19 cellular contexts compared by ENCODE assay signal in the genomic region with DNA sequence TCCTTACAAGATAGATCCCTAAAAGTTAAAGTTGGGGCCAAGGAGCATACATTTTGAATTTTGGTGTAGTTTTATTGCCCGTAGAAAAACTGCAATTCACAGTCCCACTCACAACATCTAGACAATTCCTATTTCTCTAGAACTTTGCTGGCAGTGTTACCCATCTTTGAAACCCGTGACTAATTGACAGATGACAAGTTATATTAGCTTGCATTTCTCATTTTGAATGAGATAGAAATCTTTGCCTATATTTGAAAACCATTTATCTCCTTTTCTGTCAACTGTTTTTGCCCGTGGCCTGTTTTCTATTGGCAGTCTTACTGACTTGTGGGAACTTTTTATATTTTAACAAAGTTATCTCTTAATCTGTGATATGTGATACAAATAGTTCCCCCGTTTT. TPM values are rescaled to one million over a fixed set of nuclear protein-coding genes. Genes with fewer than 3 reads are reported as not detected.
DNase-seq lines count a peak whose midpoint lies in the region; ATAC-seq and TF ChIP-seq lines count a peak whose summit lies in the region.
"Had no signal": no experiment of that assay in that cellular context is flagged by ENCODE, and none has a peak within 500 bp of the region (broad histone marks: within the 10 kb centered on the region; RNA-seq: fewer than 3 reads in every experiment).

No MANE protein-coding gene starts in this region.

- no peak overlapping the region for H3K4me3 ChIP-seq in SK-N-SH (ENCODE audit: low read depth in 2 of 2, low read length in 1 of 2)
- H3K4me3 ChIP-seq: BLaER1, GM12878, GM23248 had no signal

- H3K27me3 Mint-ChIP-seq in activated CD4-positive, alpha-beta T cell treated with anti-CD3 and anti-CD28 coated beads for 36 hours: no peaks in the 10 kb centered on the region
- H3K27me3 Mint-ChIP-seq: B cell; CD4-positive, CD25-positive, alpha-beta regulatory T cell had no signal

- H3K4me1 ChIP-seq in SK-N-SH (ENCODE audit: control insufficient read depth in 1 of 2, insufficient read depth in 2 of 2, low read depth in 1 of 2, low read length in 1 of 2): no peaks in the 10 kb centered on the region; a peak in 1 of 4 replicates
- H3K4me1 ChIP-seq: BLaER1, Caco-2 had no signal

- no peak overlapping the region for H3K27ac Mint-ChIP-seq in activated CD4-positive, alpha-beta T cell treated with anti-CD3 and anti-CD28 coated beads for 36 hours
- H3K27ac Mint-ChIP-seq in stimulated activated effector memory CD8-positive, alpha-beta T cell treated with anti-CD3 and anti-CD28 coated beads, Interleukin-12 subunit alpha, Interleukin-12 subunit beta, amount 100 ng/mL, for 72 hours: no peak overlapping the region
- H3K27ac Mint-ChIP-seq: B cell; CD4-positive, CD25-positive, alpha-beta regulatory T cell; CD8-positive, alpha-beta T cell had no signal

- H3F3A ChIP-seq in SK-N-SH (replicated peaks; ENCODE audit: insufficient read depth): no peaks in the 10 kb centered on the region

- WGBS in SK-N-SH (ENCODE audit: low lambda C conversion rate): 35% methylated on average over 4 of the region's 4 CpGs

- H2AFZ ChIP-seq in SK-N-SH (ENCODE audit: low read depth): no peak overlapping the region
- H2AFZ ChIP-seq: GM23248 had no signal

- intact Hi-C loops in activated CD4-positive, alpha-beta T cell treated with anti-CD3 and anti-CD28 coated beads for 36 hours (cut with DNase I, micrococcal nuclease): no loop called here

- H4K20me1 ChIP-seq in SK-N-SH (ENCODE audit: insufficient read depth): no peaks in the 10 kb centered on the region
- H4K20me1 ChIP-seq: BLaER1 had no signal

- H3K9me3 ChIP-seq in SK-N-SH: no peaks in the 10 kb centered on the region
- H3K9me3 ChIP-seq: BLaER1, Caco-2 had no signal

- ATAC-seq in activated CD4-positive, alpha-beta T cell treated with anti-CD3 and anti-CD28 coated beads for 36 hours: peak; percentile 42
- ATAC-seq in stimulated activated effector memory CD8-positive, alpha-beta T cell treated with anti-CD3 and anti-CD28 coated beads, Interleukin-12 subunit alpha, Interleukin-12 subunit beta, amount 100 ng/mL, for 72 hours: peak; percentile 43
- no peak for ATAC-seq in HG03432 (IDR thresholded peaks at IDR 0.05; ENCODE audit: unreplicated experiment)
- ATAC-seq: CD8-positive, alpha-beta T cell; GM12878 had no signal

- no peaks in the 10 kb centered on the region for H3K79me2 ChIP-seq in SK-N-SH (ENCODE audit: insufficient read depth)

- H3K36me3 Mint-ChIP-seq in activated CD4-positive, alpha-beta T cell treated with anti-CD3 and anti-CD28 coated beads for 36 hours (ENCODE audit: low read depth): peaks cover 5% of the 10 kb centered on the region
- H3K36me3 Mint-ChIP-seq in stimulated activated effector memory CD8-positive, alpha-beta T cell treated with anti-CD3 and anti-CD28 coated beads, Interleukin-12 subunit alpha, Interleukin-12 subunit beta, amount 100 ng/mL, for 72 hours: peaks cover 6% of the 10 kb centered on the region

- H3K9ac ChIP-seq in SK-N-SH: no peak overlapping the region
- H3K9ac ChIP-seq: BLaER1, GM23248 had no signal

- H3K27me3 ChIP-seq in SK-N-SH (ENCODE audit: insufficient read depth): no peaks in the 10 kb centered on the region

- peak in 1 of 2 experiments; percentile 34; a peak in 1 of 4 replicates for TF ChIP-seq EP300 in SK-N-SH (IDR thresholded peaks at IDR 0.05; ENCODE audit: borderline replicate concordance in 1 of 2, low read depth in 1 of 2, low read length in 1 of 2)

- no peak overlapping the region for H3K27ac ChIP-seq in SK-N-SH (ENCODE audit: low read depth in 2 of 2, low read length in 1 of 2)
- H3K27ac ChIP-seq: 22Rv1, BLaER1, C4-2B, GM23248 had no signal

- TF ChIP-seq RAD21 in SK-N-SH (IDR thresholded peaks at IDR 0.05; ENCODE audit: low read length): no peak

- H3K4me2 ChIP-seq in SK-N-SH: no peak overlapping the region
- H3K4me2 ChIP-seq: BLaER1 had no signal

- no peaks in the 10 kb centered on the region for H3K9me3 Mint-ChIP-seq in activated CD4-positive, alpha-beta T cell treated with anti-CD3 and anti-CD28 coated beads for 36 hours (ENCODE audit: low read depth)
- H3K9me3 Mint-ChIP-seq in stimulated activated effector memory CD8-positive, alpha-beta T cell treated with anti-CD3 and anti-CD28 coated beads, Interleukin-12 subunit alpha, Interleukin-12 subunit beta, amount 100 ng/mL, for 72 hours: no peaks in the 10 kb centered on the region
- H3K9me3 Mint-ChIP-seq: CD8-positive, alpha-beta T cell had no signal

- TF ChIP-seq CTCF in SK-N-SH (IDR thresholded peaks at IDR 0.05) (no peak), GM10248 (IDR thresholded peaks at IDR 0.05; ENCODE audit: control extremely low read depth, extremely low read depth, low read depth, missing control alignments) (no peak)

- H3K36me3 ChIP-seq in SK-N-SH (replicated peaks in 1 of 2; ENCODE audit: control insufficient read depth in 1 of 2, insufficient read depth in 2 of 2, low read length in 1 of 2): peaks cover 10 to 13% of the 10 kb centered on the region in 2 experiments

- DNase-seq in activated CD4-positive, alpha-beta T cell treated with anti-CD3 and anti-CD28 coated beads for 36 hours: no peak
- no peak for DNase-seq in activated CD4-positive, alpha-beta T cell treated with anti-CD3 and anti-CD28 coated beads for 4 hours
- no peak for DNase-seq in SK-N-SH
- DNase-seq in stimulated activated effector memory CD8-positive, alpha-beta T cell treated with anti-CD3 and anti-CD28 coated beads, Interleukin-12 subunit alpha, Interleukin-12 subunit beta, amount 100 ng/mL, for 72 hours (ENCODE audit: low spot score in 2 of 2): no peak
- DNase-seq in GM10248 (ENCODE audit: extremely low spot score): no peak
- DNase-seq: Caco-2; CD4-positive, CD25-positive, alpha-beta regulatory T cell; CD8-positive, alpha-beta T cell; DMS153; DND-41; GM23248; H7; HCEC 1CT had no signal

- H3K9me2 ChIP-seq in SK-N-SH: no peaks in the 10 kb centered on the region

- H3K4me3 Mint-ChIP-seq in activated CD4-positive, alpha-beta T cell treated with anti-CD3 and anti-CD28 coated beads for 36 hours: no peak overlapping the region
- no peak overlapping the region for H3K4me3 Mint-ChIP-seq in stimulated activated effector memory CD8-positive, alpha-beta T cell treated with anti-CD3 and anti-CD28 coated beads, Interleukin-12 subunit alpha, Interleukin-12 subunit beta, amount 100 ng/mL, for 72 hours
- H3K4me3 Mint-ChIP-seq: B cell; CD4-positive, CD25-positive, alpha-beta regulatory T cell; CD8-positive, alpha-beta T cell had no signal

- CTCF ChIA-PET in activated CD4-positive, alpha-beta T cell treated with anti-CD3 and anti-CD28 coated beads for 36 hours (lab: Charles Lee): interaction anchor here (0.9 to 1.1 kb wide), 3 partner anchors 9 to 217 kb away, joined by 3 read pairs; no protein-coding TSS in a partner anchor
- CTCF ChIA-PET in SK-N-SH (lab: Yijun Ruan, JAX) (interaction anchor here (0.9 to 1.7 kb wide), 3 partner anchors 10 to 61 kb away, joined by 3 to 5 read pairs (median 3); no protein-coding TSS in a partner anchor), GM10248 (lab: Yijun Ruan, JAX) (interaction anchor here (1.1 to 1.5 kb wide), 4 partner anchors 14 to 97 kb away, joined by 3 to 4 read pairs (median 4); no protein-coding TSS in a partner anchor)

- POLR2A ChIA-PET in activated CD4-positive, alpha-beta T cell treated with anti-CD3 and anti-CD28 coated beads for 36 hours (lab: Charles Lee): no interaction called here
- POLR2A ChIA-PET in SK-N-SH (lab: Yijun Ruan, JAX): no interaction called here
- POLR2A ChIA-PET in GM10248 (lab: Yijun Ruan, JAX): no interaction called here

- H3K4me1 Mint-ChIP-seq in activated CD4-positive, alpha-beta T cell treated with anti-CD3 and anti-CD28 coated beads for 36 hours: peaks cover 5% of the 10 kb centered on the region
- H3K4me1 Mint-ChIP-seq in stimulated activated effector memory CD8-positive, alpha-beta T cell treated with anti-CD3 and anti-CD28 coated beads, Interleukin-12 subunit alpha, Interleukin-12 subunit beta, amount 100 ng/mL, for 72 hours: no peaks in the 10 kb centered on the region
- H3K4me1 Mint-ChIP-seq: B cell; CD4-positive, CD25-positive, alpha-beta regulatory T cell had no signal

TF ChIP-seq in SK-N-SH, 30 proteins besides CTCF, POLR2A, EP300 and RAD21:
- TF ChIP-seq ELF1 (IDR thresholded peaks at IDR 0.05) (no peak), SIN3A (IDR thresholded peaks at IDR 0.05; ENCODE audit: borderline replicate concordance, low read depth, low read length) (no peak), TCF12 (IDR thresholded peaks at IDR 0.05) (peak; percentile 18; the same call in 1 of the 2 replicates), MXI1 (IDR thresholded peaks at IDR 0.05; ENCODE audit: low read depth, low read length) (no peak), GATA2 (CRISPR knock-in tag; IDR thresholded peaks at IDR 0.05) (peak; percentile 35; the same call in 1 of the 2 replicates)
- TF ChIP-seq, protein P1, sequence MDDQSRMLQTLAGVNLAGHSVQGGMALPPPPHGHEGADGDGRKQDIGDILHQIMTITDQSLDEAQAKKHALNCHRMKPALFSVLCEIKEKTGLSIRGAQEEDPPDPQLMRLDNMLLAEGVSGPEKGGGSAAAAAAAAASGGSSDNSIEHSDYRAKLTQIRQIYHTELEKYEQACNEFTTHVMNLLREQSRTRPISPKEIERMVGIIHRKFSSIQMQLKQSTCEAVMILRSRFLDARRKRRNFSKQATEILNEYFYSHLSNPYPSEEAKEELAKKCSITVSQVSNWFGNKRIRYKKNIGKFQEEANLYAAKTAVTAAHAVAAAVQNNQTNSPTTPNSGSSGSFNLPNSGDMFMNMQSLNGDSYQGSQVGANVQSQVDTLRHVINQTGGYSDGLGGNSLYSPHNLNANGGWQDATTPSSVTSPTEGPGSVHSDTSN (IDR thresholded peaks at IDR 0.05): peak; percentile 62
- TF ChIP-seq, protein P2, sequence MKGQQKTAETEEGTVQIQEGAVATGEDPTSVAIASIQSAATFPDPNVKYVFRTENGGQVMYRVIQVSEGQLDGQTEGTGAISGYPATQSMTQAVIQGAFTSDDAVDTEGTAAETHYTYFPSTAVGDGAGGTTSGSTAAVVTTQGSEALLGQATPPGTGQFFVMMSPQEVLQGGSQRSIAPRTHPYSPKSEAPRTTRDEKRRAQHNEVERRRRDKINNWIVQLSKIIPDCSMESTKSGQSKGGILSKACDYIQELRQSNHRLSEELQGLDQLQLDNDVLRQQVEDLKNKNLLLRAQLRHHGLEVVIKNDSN (IDR thresholded peaks at IDR 0.05; ENCODE audit: borderline replicate concordance, low read depth): no peak

RNA-seq across cellular contexts. Expression of a gene that starts 50.0 kb away (rescaled TPM):
- total RNA-seq in activated CD4-positive, alpha-beta T cell treated with anti-CD3 and anti-CD28 coated beads for 36 hours: under 1 TPM; 0.14 to 0.23 TPM
- polyA plus RNA-seq in SK-N-SH (2012; rRNA removed): not detected in 2 replicates
- not detected in 2 replicates for polyA plus RNA-seq in SK-N-SH (2012; cell fraction: cytosol; rRNA removed)
- polyA plus RNA-seq in SK-N-SH (2012; cell fraction: nucleus; rRNA removed): 0.04 TPM in 1 of 2 replicates, not detected in the other
- total RNA-seq: CD4-positive, CD25-positive, alpha-beta regulatory T cell; GM23248 had no signal
- polyA plus RNA-seq: GM23248 had no signal
